In genomic region chr12:129150721-129151120, GRCh38 we compare ENCODE assay signal across 1 cellular context.
TF ChIP-seq lines count a peak whose summit lies in the region.

No MANE protein-coding gene starts in this region.

TF ChIP-seq in H1, 55 proteins besides CTCF, POLR2A, EP300 and RAD21:
- TF ChIP-seq RNF2 (IDR thresholded peaks at IDR 0.05; ENCODE audit: borderline replicate concordance, low read depth, low read length, missing control alignments, poor library complexity, severe bottlenecking) = no peak
- TF ChIP-seq KDM1A (IDR thresholded peaks at IDR 0.05; ENCODE audit: borderline replicate concordance, low read length) = 0 out of 2 replicates have a peak, but pooled peaks have one; percentile 1
